1 cellular context compared by ENCODE assay signal in genomic region chr2:236014408-236015131, GRCh38.
A peak's percentile ranks its signal among the peaks of the same experiment; 100 is the strongest.
TF ChIP-seq lines count a peak whose summit lies in the region.

No MANE protein-coding gene starts in this region.

TF ChIP-seq in H1, 55 proteins besides CTCF, POLR2A, EP300 and RAD21 (continued from another document):
- TF ChIP-seq RNF2 (IDR thresholded peaks at IDR 0.05; ENCODE audit: borderline replicate concordance, low read depth, low read length, missing control alignments, poor library complexity, severe bottlenecking) = no peak
- TF ChIP-seq TAF1 (IDR thresholded peaks at IDR 0.05; ENCODE audit: low read depth, low read length) = no peak
- TF ChIP-seq BCL11A (IDR thresholded peaks at IDR 0.05; ENCODE audit: low read depth in 2 of 2, low read length in 2 of 2) = no peak
- no peak for TF ChIP-seq TAF7 (optimal IDR thresholded peaks at IDR 0.05; ENCODE audit: borderline replicate concordance, low read depth, low read length)
- TF ChIP-seq ZNF274 (IDR thresholded peaks at IDR 0.05; ENCODE audit: borderline replicate concordance, extremely low read depth, low read length) = no peak
- no peak for TF ChIP-seq POU5F1 (IDR thresholded peaks at IDR 0.05; ENCODE audit: low read depth, low read length)
- no peak for TF ChIP-seq BACH1 (IDR thresholded peaks at IDR 0.05; ENCODE audit: low read length)
- peak; percentile 89 for TF ChIP-seq E2F6 (IDR thresholded peaks at IDR 0.05)
- TF ChIP-seq, protein P1, sequence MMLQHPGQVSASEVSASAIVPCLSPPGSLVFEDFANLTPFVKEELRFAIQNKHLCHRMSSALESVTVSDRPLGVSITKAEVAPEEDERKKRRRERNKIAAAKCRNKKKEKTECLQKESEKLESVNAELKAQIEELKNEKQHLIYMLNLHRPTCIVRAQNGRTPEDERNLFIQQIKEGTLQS (IDR thresholded peaks at IDR 0.05; ENCODE audit: insufficient read depth, low read depth, low read length) = no peak
- TF ChIP-seq KDM4A (IDR thresholded peaks at IDR 0.05; ENCODE audit: low read depth, low read length, severe bottlenecking) = no peak
- TF ChIP-seq MAX (IDR thresholded peaks at IDR 0.05) = peak; percentile 74
